Comparison of ENCODE assay signal across 10 cellular contexts in the genomic region with DNA sequence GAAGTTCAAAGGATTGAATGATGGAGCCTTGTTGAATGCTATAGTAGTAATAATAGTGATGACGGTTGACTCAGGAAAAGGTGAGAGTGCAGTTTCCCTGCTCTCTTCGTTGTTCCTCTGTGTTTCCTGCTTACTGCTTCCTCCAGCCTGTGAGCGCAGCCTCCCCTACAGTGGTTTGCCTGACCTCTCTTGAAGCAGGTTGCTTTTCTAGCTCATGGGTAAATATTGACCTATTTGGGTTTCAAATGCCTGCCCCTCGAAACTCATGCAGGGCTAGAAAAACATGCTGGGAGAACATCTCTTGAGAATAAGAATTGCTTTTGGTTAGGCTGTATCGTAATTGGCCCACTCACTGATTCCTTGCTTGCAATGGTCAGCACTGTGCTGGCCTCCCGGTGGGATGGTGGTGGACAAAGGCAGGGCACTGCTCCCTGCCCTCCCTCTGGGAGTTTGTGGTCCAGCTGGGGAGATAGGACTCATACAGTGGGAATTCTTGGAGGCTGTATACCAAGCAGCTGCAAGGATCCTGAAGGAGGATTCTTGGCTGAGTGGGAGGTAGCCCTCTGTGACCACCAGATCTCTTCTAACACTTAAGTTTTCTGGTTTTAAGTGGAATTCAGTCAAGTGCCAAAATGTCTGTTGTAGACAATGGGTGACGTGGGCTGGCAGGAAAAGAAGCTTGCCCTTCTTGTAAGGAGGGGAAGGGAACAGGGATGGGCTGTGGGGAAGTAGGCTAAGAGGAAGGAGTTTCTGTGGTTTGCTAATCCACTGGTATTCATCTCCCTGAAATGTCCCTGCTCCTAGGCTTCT. TPM values are rescaled to one million over a fixed set of nuclear protein-coding genes. Genes with fewer than 3 reads are reported as not detected.
DNase-seq lines count a peak whose midpoint lies in the region; ATAC-seq, FAIRE-seq and TF ChIP-seq lines count a peak whose summit lies in the region.
"Had no signal": no experiment of that assay in that cellular context is flagged by ENCODE, and none has a peak within 500 bp of the region (broad histone marks: within the 10 kb centered on the region; RNA-seq: fewer than 3 reads in every experiment).

No MANE protein-coding gene starts in this region.

- H3K9me3 ChIP-seq in MG63 (no peaks in the 10 kb centered on the region), small intestine (ENCODE audit: control insufficient read depth, low read depth) (no peaks in the 10 kb centered on the region)

- POLR2A ChIA-PET in naive thymus-derived CD8-positive, alpha-beta T cell (lab: Charles Lee) = interaction anchor here (1.1 to 2.4 kb wide), 3 partner anchors 10 to 52 kb away, joined by 3 to 7 read pairs (median 5); no protein-coding TSS in a partner anchor

- no peak for ATAC-seq in naive thymus-derived CD8-positive, alpha-beta T cell

- WGBS in small intestine, 3 donors = 52 to 72% (median 72%) methylated on average over 7 of the region's 7 CpGs

- H3K36me3 Mint-ChIP-seq in naive thymus-derived CD8-positive, alpha-beta T cell = no peaks in the 10 kb centered on the region

- no peaks in the 10 kb centered on the region for H3K9me3 Mint-ChIP-seq in naive thymus-derived CD8-positive, alpha-beta T cell
- H3K9me3 Mint-ChIP-seq: central memory CD8-positive, alpha-beta T cell had no signal

- DNase-seq in AG10803 (ENCODE audit: low read depth) (peak; percentile 98), MG63 (peak; percentile 52), dermis microvascular lymphatic vessel endothelial cell (ENCODE audit: low read depth in 2 of 2) (peak; percentile 32 to 85), GM19239 (ENCODE audit: insufficient read length, low spot score) (no peak), small intestine (no peak)
- no peak for DNase-seq in naive thymus-derived CD8-positive, alpha-beta T cell
- DNase-seq in activated naive CD4-positive, alpha-beta T cell (lab: John Stamatoyannopoulos, UW) = no peak
- DNase-seq in activated CD8-positive, alpha-beta memory T cell treated with anti-CD3 and anti-CD28 coated beads, Interleukin-2, amount 50 U/mL, for 4 hours = no peak
- DNase-seq: NCI-H1105 treated with DMSO at 0.1 percent for 48 hours had no signal

- no peaks in the 10 kb centered on the region for H3K27me3 Mint-ChIP-seq in naive thymus-derived CD8-positive, alpha-beta T cell
- H3K27me3 Mint-ChIP-seq: central memory CD8-positive, alpha-beta T cell had no signal

- H3K36me3 ChIP-seq in MG63 = no peaks in the 10 kb centered on the region
- no peaks in the 10 kb centered on the region for H3K36me3 ChIP-seq in small intestine (ENCODE audit: control insufficient read depth in 2 of 2, insufficient read depth in 2 of 2, low read length in 2 of 2)

- H3K27me3 ChIP-seq in MG63 (no peaks in the 10 kb centered on the region), small intestine (ENCODE audit: control insufficient read depth in 2 of 2, insufficient read depth in 2 of 2, low read length in 2 of 2) (no peaks in the 10 kb centered on the region)

- peak overlapping the region in 1 of 10 donors; percentile 18 for H3K4me3 Mint-ChIP-seq in naive thymus-derived CD8-positive, alpha-beta T cell
- H3K4me3 Mint-ChIP-seq: central memory CD8-positive, alpha-beta T cell had no signal

- peaks cover 2 to 19% of the 10 kb centered on the region in 2 donors for H3K4me1 ChIP-seq in small intestine (ENCODE audit: control insufficient read depth in 2 of 2, insufficient read depth in 1 of 2, low read depth in 1 of 2, low read length in 1 of 2)

- FAIRE-seq in GM19239 (lab: Jason Lieb, UNC) (no peak), small intestine (lab: Jason Lieb, UNC) (no peak)

- H3K4me3 ChIP-seq in AG10803 (ENCODE audit: low read length) = no peak overlapping the region
- H3K4me3 ChIP-seq in MG63 = no peak overlapping the region
- no peak overlapping the region for H3K4me3 ChIP-seq in small intestine (ENCODE audit: low read depth in 1 of 2, low read length in 2 of 2)

- TF ChIP-seq CTCF in AG10803 (conservative IDR thresholded peaks at IDR 0.05; ENCODE audit: low read length) = no peak

- H3K4me1 Mint-ChIP-seq in naive thymus-derived CD8-positive, alpha-beta T cell = peaks cover 27 to 63% (median 53%) of the 10 kb centered on the region in 4 donors

- H3K27ac Mint-ChIP-seq in naive thymus-derived CD8-positive, alpha-beta T cell = peak overlapping the region in 6 of 10 donors; percentile 30 to 69 (median 57)

- peak overlapping the region in 1 of 2 donors; percentile 75 for H3K27ac ChIP-seq in small intestine (ENCODE audit: low read depth in 1 of 2, low read length in 1 of 2)

RNA-seq across cellular contexts. Expression of gene RNF181, which starts 5.4 kb away (rescaled TPM):
- total RNA-seq in MG63 (2014; rRNA removed; shearing (Covaris generic); ENCODE audit: low replicate concordance) = 167 and 209 TPM in 2 replicates
- total RNA-seq in dermis microvascular lymphatic vessel endothelial cell = 197 and 224 TPM in 2 replicates
- 10 to 100 TPM; 66.0 to 73.8 TPM for total RNA-seq in naive thymus-derived CD8-positive, alpha-beta T cell
- 100 to 1,000 TPM; 165 to 206 (median 173) TPM for polyA plus RNA-seq in naive thymus-derived CD8-positive, alpha-beta T cell
- polyA plus RNA-seq in small intestine = 100 to 1,000 TPM; 171 to 234 (median 189) TPM

RNA-seq across cellular contexts. Expression of gene VAMP5, which starts 6.0 kb away (rescaled TPM):
- 8.3 and 76.7 TPM in 2 replicates for total RNA-seq in MG63 (2014; rRNA removed; shearing (Covaris generic); ENCODE audit: low replicate concordance)
- total RNA-seq in dermis microvascular lymphatic vessel endothelial cell = 89.2 and 109 TPM in 2 replicates
- total RNA-seq in naive thymus-derived CD8-positive, alpha-beta T cell = 10 to 100 TPM; 24.6 to 24.7 TPM
- 100 to 1,000 TPM; 135 to 143 (median 139) TPM for polyA plus RNA-seq in naive thymus-derived CD8-positive, alpha-beta T cell
- polyA plus RNA-seq in small intestine = 100 to 1,000 TPM in 1 of 3 donors, 10 to 100 TPM in 2; 80.1 to 110 (median 92.6) TPM

RNA-seq across cellular contexts. Expression of gene TMEM150A, which starts 12.3 kb away (rescaled TPM):
- total RNA-seq in MG63 (2014; rRNA removed; shearing (Covaris generic); ENCODE audit: low replicate concordance) = 3.9 and 6.8 TPM in 2 replicates
- total RNA-seq in dermis microvascular lymphatic vessel endothelial cell = 5.8 and 14.2 TPM in 2 replicates
- 10 to 100 TPM; 14.1 to 15.9 TPM for total RNA-seq in naive thymus-derived CD8-positive, alpha-beta T cell
- polyA plus RNA-seq in naive thymus-derived CD8-positive, alpha-beta T cell = 10 to 100 TPM; 11.6 to 15.1 (median 13.8) TPM
- polyA plus RNA-seq in small intestine = 10 to 100 TPM; 12.5 to 40.0 (median 22.4) TPM

RNA-seq across cellular contexts. Expression of gene VAMP8, which starts 12.8 kb away (rescaled TPM):
- total RNA-seq in MG63 (2014; rRNA removed; shearing (Covaris generic); ENCODE audit: low replicate concordance) = not detected in 2 replicates
- 2.8 and 5.9 TPM in 2 replicates for total RNA-seq in dermis microvascular lymphatic vessel endothelial cell
- total RNA-seq in naive thymus-derived CD8-positive, alpha-beta T cell = 10 to 100 TPM; 71.4 to 73.9 TPM
- 100 to 1,000 TPM; 321 to 405 (median 373) TPM for polyA plus RNA-seq in naive thymus-derived CD8-positive, alpha-beta T cell
- 1,000 to 10,000 TPM in 1 of 3 donors, 100 to 1,000 TPM in 2; 286 to 1,108 (median 952) TPM for polyA plus RNA-seq in small intestine

RNA-seq across cellular contexts. Expression of gene C2orf68, which starts 21.7 kb away (rescaled TPM):
- 16.2 and 17.3 TPM in 2 replicates for total RNA-seq in MG63 (2014; rRNA removed; shearing (Covaris generic); ENCODE audit: low replicate concordance)
- total RNA-seq in dermis microvascular lymphatic vessel endothelial cell = 16.6 and 20.7 TPM in 2 replicates
- total RNA-seq in naive thymus-derived CD8-positive, alpha-beta T cell = 10 to 100 TPM; 86.4 to 95.2 TPM
- 10 to 100 TPM; 15.7 to 21.1 (median 20.4) TPM for polyA plus RNA-seq in naive thymus-derived CD8-positive, alpha-beta T cell
- polyA plus RNA-seq in small intestine = 10 to 100 TPM; 16.2 to 32.7 (median 17.9) TPM

Comparison
In these comparisons a context has a peak if more than half of its experiments do, and no peak if none do; other contexts are left out.
1. DNase-seq: peak in AG10803 (single experiment), MG63 (single experiment) and dermis microvascular lymphatic vessel endothelial cell (2 of 2); none in naive thymus-derived CD8-positive, alpha-beta T cell (0 of 10), GM19239 (single experiment), small intestine (single experiment), activated naive CD4-positive, alpha-beta T cell (0 of 4) and activated CD8-positive, alpha-beta memory T cell treated with anti-CD3 and anti-CD28 coated beads, Interleukin-2, amount 50 U/mL, for 4 hours (single experiment).